In the genomic region with DNA sequence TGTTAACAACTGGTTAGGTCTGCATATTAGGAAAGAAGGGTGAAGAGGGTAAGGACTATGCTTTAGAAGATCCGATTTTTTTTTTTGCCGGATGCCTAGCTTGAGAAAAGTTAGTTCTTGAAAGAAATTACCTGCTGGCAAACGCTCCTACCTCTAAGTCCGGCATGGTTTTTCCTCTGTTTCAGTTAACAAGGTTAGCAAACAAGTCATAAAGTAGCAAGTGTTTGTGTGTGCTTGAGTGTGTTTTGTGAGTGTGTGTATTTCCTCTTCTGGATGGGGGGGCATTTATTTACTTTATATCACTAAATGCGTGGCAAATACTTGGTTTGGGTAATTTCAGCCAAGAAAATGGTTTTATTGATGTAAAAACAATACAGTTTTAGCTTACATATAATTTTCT, we compare ENCODE assay signal across 17 cellular contexts.
DNase-seq lines count a peak whose midpoint lies in the region; ATAC-seq, FAIRE-seq and TF ChIP-seq lines count a peak whose summit lies in the region.
"Had no signal": no experiment of that assay in that cellular context is flagged by ENCODE, and none has a peak within 500 bp of the region (broad histone marks: within the 10 kb centered on the region; RNA-seq: fewer than 3 reads in every experiment).

No MANE protein-coding gene starts in this region.

- H3K9me3 ChIP-seq in hepatocyte (ENCODE audit: low read depth) (no peaks in the 10 kb centered on the region), spleen (peaks cover 0 to 5% (median 0%) of the 10 kb centered on the region in 8 donors)

- intact Hi-C loops in spleen (cut with DNase I; ENCODE audit: low total_unique reads), result loop anchor here (5.0 kb wide), 1 partner anchor 1367 kb away; no protein-coding TSS in a partner anchor

- H3K4me1 Mint-ChIP-seq in osteocyte (ENCODE audit: unreplicated experiment), result peaks cover 64% of the 10 kb centered on the region
- H3K4me1 Mint-ChIP-seq: B cell had no signal

- TF ChIP-seq POLR2A in spleen (IDR thresholded peaks at IDR 0.05), result no peak
- TF ChIP-seq POLR2A in H54 (IDR thresholded peaks at IDR 0.05; ENCODE audit: low read depth, low read length), result no peak

- no peaks in the 10 kb centered on the region for H3K9me3 Mint-ChIP-seq in osteocyte (ENCODE audit: unreplicated experiment)

- peak overlapping the region; percentile 6 for H3K4me2 ChIP-seq in hepatocyte

- DNase-seq in DMS53 (lab: John Stamatoyannopoulos, UW) (peak; percentile 65), hepatocyte (ENCODE audit: low spot score) (no peak), osteocyte (ENCODE audit: extremely low spot score, unreplicated experiment) (no peak), spleen (no peak), substantia nigra (lab: John Stamatoyannopoulos, UW) (no peak), H54 (ENCODE audit: insufficient read length, low spot score) (no peak), NCI-H146 treated with DMSO at 0.1 percent for 48 hours (lab: John Stamatoyannopoulos, UW; ENCODE audit: unreplicated experiment) (no peak)
- DNase-seq: GDM1, HCEC 1CT, NCI-H1417 treated with DMSO at 0.1 percent for 48 hours, NCI-H510A treated with DMSO at 0.1 percent for 48 hours, NCI-H774, SIG-M5 had no signal

- peak; percentile 35; the same call in 2 of the 3 replicates for ATAC-seq in SK-N-SH treated with all-trans-retinoic acid at 6 μM for 48 hours

- H3K36me3 Mint-ChIP-seq in osteocyte (ENCODE audit: unreplicated experiment), result peaks cover 2% of the 10 kb centered on the region

- no peaks in the 10 kb centered on the region for H3K9me2 ChIP-seq in hepatocyte (replicated peaks; ENCODE audit: insufficient read depth)

- H3K27ac Mint-ChIP-seq in osteocyte (ENCODE audit: unreplicated experiment), result peak overlapping the region; percentile 76
- H3K27ac Mint-ChIP-seq: B cell had no signal

- H3K27me3 ChIP-seq in hepatocyte (no peaks in the 10 kb centered on the region), spleen (replicated peaks in 1 of 7) (no peaks in the 10 kb centered on the region)

- H3K27ac ChIP-seq in hepatocyte, result peak overlapping the region; percentile 14
- no peak overlapping the region for H3K27ac ChIP-seq in spleen
- H3K27ac ChIP-seq in substantia nigra (ENCODE audit: low read depth, low read length, poor library complexity, severe bottlenecking), result no peak overlapping the region
- H3K27ac ChIP-seq: HL-60, RWPE1 had no signal

- WGBS in hepatocyte (ENCODE audit: low lambda C conversion rate, missing lambda C conversion rate), result 73% methylated on average over 5 of the region's 5 CpGs
- WGBS in spleen, 5 donors, result 84 to 93% (median 90%) methylated on average over 5 of the region's 5 CpGs

- peaks cover 11% of the 10 kb centered on the region for H3K4me1 ChIP-seq in hepatocyte (ENCODE audit: insufficient read depth)
- H3K4me1 ChIP-seq in spleen, result no peaks in the 10 kb centered on the region

- H3K4me3 ChIP-seq in hepatocyte (no peak overlapping the region), spleen (no peak overlapping the region)

- TF ChIP-seq CTCF in hepatocyte (IDR thresholded peaks at IDR 0.05; ENCODE audit: poor library complexity) (no peak), osteocyte (IDR thresholded peaks at IDR 0.05) (no peak), spleen (IDR thresholded peaks at IDR 0.05 in 8 of 11, conservative IDR thresholded peaks at IDR 0.05 in 3 of 11) (no peak)

- no peaks in the 10 kb centered on the region for H3K27me3 Mint-ChIP-seq in osteocyte (ENCODE audit: unreplicated experiment)
- H3K27me3 Mint-ChIP-seq: B cell had no signal

- H2AFZ ChIP-seq in hepatocyte, result no peak overlapping the region

- no peak overlapping the region for H3K4me3 Mint-ChIP-seq in osteocyte (ENCODE audit: unreplicated experiment)
- H3K4me3 Mint-ChIP-seq: B cell had no signal

- no peak for FAIRE-seq in H54 (lab: Jason Lieb, UNC)

- H3K36me3 ChIP-seq in hepatocyte (replicated peaks; ENCODE audit: insufficient read depth, low read depth), result no peaks in the 10 kb centered on the region
- H3K36me3 ChIP-seq in spleen, result no peaks in the 10 kb centered on the region

- H4K20me1 ChIP-seq in hepatocyte (ENCODE audit: insufficient read depth, poor library complexity, severe bottlenecking), result no peaks in the 10 kb centered on the region

- H3K79me2 ChIP-seq in hepatocyte, result no peaks in the 10 kb centered on the region

TF ChIP-seq in SK-N-SH treated with all-trans-retinoic acid at 6 μM for 48 hours, 23 proteins besides CTCF, POLR2A, EP300 and RAD21:
- TF ChIP-seq, protein P1, sequence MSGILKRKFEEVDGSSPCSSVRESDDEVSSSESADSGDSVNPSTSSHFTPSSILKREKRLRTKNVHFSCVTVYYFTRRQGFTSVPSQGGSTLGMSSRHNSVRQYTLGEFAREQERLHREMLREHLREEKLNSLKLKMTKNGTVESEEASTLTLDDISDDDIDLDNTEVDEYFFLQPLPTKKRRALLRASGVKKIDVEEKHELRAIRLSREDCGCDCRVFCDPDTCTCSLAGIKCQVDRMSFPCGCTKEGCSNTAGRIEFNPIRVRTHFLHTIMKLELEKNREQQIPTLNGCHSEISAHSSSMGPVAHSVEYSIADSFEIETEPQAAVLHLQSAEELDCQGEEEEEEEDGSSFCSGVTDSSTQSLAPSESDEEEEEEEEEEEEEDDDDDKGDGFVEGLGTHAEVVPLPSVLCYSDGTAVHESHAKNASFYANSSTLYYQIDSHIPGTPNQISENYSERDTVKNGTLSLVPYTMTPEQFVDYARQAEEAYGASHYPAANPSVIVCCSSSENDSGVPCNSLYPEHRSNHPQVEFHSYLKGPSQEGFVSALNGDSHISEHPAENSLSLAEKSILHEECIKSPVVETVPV (CRISPR knock-in tag; IDR thresholded peaks at IDR 0.05), result no peak
- TF ChIP-seq ZFP30 (CRISPR knock-in tag; IDR thresholded peaks at IDR 0.05) (no peak), PPARA (CRISPR knock-in tag; IDR thresholded peaks at IDR 0.05; ENCODE audit: borderline replicate concordance) (no peak), BACH2 (CRISPR knock-in tag; IDR thresholded peaks at IDR 0.05; ENCODE audit: borderline replicate concordance) (no peak), ISL1 (CRISPR knock-in tag; IDR thresholded peaks at IDR 0.05) (no peak), RARB (CRISPR knock-in tag; IDR thresholded peaks at IDR 0.05) (no peak), OSR1 (CRISPR knock-in tag; IDR thresholded peaks at IDR 0.05) (no peak), ZC3H10 (CRISPR knock-in tag; IDR thresholded peaks at IDR 0.05) (no peak), ESRRG (CRISPR knock-in tag; IDR thresholded peaks at IDR 0.05) (no peak), CSDC2 (CRISPR knock-in tag; IDR thresholded peaks at IDR 0.05) (no peak)
- TF ChIP-seq, protein P2, sequence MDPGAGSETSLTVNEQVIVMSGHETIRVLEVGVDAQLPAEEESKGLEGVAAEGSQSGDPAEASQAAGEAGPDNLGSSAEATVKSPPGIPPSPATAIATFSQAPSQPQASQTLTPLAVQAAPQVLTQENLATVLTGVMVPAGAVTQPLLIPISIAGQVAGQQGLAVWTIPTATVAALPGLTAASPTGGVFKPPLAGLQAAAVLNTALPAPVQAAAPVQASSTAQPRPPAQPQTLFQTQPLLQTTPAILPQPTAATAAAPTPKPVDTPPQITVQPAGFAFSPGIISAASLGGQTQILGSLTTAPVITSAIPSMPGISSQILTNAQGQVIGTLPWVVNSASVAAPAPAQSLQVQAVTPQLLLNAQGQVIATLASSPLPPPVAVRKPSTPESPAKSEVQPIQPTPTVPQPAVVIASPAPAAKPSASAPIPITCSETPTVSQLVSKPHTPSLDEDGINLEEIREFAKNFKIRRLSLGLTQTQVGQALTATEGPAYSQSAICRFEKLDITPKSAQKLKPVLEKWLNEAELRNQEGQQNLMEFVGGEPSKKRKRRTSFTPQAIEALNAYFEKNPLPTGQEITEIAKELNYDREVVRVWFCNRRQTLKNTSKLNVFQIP (CRISPR knock-in tag; IDR thresholded peaks at IDR 0.05; ENCODE audit: borderline replicate concordance, low read depth), result no peak
- TF ChIP-seq, protein P3, sequence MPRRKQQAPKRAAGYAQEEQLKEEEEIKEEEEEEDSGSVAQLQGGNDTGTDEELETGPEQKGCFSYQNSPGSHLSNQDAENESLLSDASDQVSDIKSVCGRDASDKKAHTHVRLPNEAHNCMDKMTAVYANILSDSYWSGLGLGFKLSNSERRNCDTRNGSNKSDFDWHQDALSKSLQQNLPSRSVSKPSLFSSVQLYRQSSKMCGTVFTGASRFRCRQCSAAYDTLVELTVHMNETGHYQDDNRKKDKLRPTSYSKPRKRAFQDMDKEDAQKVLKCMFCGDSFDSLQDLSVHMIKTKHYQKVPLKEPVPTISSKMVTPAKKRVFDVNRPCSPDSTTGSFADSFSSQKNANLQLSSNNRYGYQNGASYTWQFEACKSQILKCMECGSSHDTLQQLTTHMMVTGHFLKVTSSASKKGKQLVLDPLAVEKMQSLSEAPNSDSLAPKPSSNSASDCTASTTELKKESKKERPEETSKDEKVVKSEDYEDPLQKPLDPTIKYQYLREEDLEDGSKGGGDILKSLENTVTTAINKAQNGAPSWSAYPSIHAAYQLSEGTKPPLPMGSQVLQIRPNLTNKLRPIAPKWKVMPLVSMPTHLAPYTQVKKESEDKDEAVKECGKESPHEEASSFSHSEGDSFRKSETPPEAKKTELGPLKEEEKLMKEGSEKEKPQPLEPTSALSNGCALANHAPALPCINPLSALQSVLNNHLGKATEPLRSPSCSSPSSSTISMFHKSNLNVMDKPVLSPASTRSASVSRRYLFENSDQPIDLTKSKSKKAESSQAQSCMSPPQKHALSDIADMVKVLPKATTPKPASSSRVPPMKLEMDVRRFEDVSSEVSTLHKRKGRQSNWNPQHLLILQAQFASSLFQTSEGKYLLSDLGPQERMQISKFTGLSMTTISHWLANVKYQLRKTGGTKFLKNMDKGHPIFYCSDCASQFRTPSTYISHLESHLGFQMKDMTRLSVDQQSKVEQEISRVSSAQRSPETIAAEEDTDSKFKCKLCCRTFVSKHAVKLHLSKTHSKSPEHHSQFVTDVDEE (CRISPR knock-in tag; IDR thresholded peaks at IDR 0.05), result no peak
